Comparison of ENCODE assay signal across 19 cellular contexts in the genomic region with DNA sequence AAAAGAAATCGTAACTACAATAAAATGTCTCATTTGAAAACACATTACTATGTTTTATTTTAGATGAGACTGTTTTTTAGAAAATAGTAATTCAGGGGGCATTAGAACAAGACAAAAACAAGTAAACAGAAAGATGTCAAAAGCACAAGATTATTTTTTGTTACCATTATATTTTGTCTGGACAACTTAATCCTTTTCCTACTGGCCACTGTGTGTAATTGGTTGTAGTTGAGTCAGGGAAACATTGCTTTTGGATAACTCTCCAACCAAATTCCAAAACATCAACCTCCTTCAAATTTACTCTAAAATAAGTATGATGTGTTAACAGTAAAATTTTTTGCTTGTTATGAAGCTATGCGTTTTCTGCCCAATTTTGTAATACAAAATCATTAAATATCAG. TPM values are rescaled to one million over a fixed set of nuclear protein-coding genes. Genes with fewer than 3 reads are reported as not detected.
DNase-seq lines count a peak whose midpoint lies in the region; ATAC-seq and TF ChIP-seq lines count a peak whose summit lies in the region.
"Had no signal": no experiment of that assay in that cellular context is flagged by ENCODE, and none has a peak within 500 bp of the region (broad histone marks: within the 10 kb centered on the region; RNA-seq: fewer than 3 reads in every experiment).

No MANE protein-coding gene starts in this region.

- H3K36me3 ChIP-seq in SK-N-MC (ENCODE audit: insufficient read depth, low read length) (no peaks in the 10 kb centered on the region), neural progenitor cell (no peaks in the 10 kb centered on the region)
- H3K36me3 ChIP-seq: BLaER1 treated with 17β-estradiol and CSF1 and Interleukin-3, amounts not matched to agents 10 nM and 100 nM had no signal

- no peaks in the 10 kb centered on the region for H3K79me2 ChIP-seq in neural progenitor cell (ENCODE audit: low read depth)

- H3K9ac ChIP-seq in SK-N-MC (ENCODE audit: insufficient read length) (peak overlapping the region; percentile 82), neural progenitor cell (no peak overlapping the region)
- H3K9ac ChIP-seq: BLaER1 treated with 17β-estradiol and CSF1 and Interleukin-3, amounts not matched to agents 10 nM and 100 nM; KMS-11 had no signal

- H3K4me1 Mint-ChIP-seq in neural progenitor cell = peaks cover 34% of the 10 kb centered on the region
- H3K4me1 Mint-ChIP-seq: B cell had no signal

- H3K4me1 ChIP-seq in neural progenitor cell = peaks cover 27% of the 10 kb centered on the region

- ATAC-seq in HG03175 (IDR thresholded peaks at IDR 0.05; ENCODE audit: unreplicated experiment) = no peak
- no peak for ATAC-seq in HG02840 (IDR thresholded peaks at IDR 0.05; ENCODE audit: low FRiP score, unreplicated experiment)
- ATAC-seq: A549; CD8-positive, alpha-beta T cell; HCT116 had no signal

- no peaks in the 10 kb centered on the region for H4K20me1 ChIP-seq in neural progenitor cell (ENCODE audit: low read depth)
- H4K20me1 ChIP-seq: BLaER1 treated with 17β-estradiol and CSF1 and Interleukin-3, amounts not matched to agents 10 nM and 100 nM had no signal

- H3K9me3 Mint-ChIP-seq in neural progenitor cell = no peaks in the 10 kb centered on the region
- H3K9me3 Mint-ChIP-seq: CD8-positive, alpha-beta T cell had no signal

- H3K27ac Mint-ChIP-seq in neural progenitor cell = no peak overlapping the region
- H3K27ac Mint-ChIP-seq: B cell; CD8-positive, alpha-beta T cell had no signal

- no peak for DNase-seq in SK-N-MC (ENCODE audit: low read depth, low spot score)
- no peak for DNase-seq in fibroblast of villous mesenchyme (ENCODE audit: low read depth)
- DNase-seq in neural progenitor cell (ENCODE audit: low spot score) = no peak
- DNase-seq in HK-2 (ENCODE audit: unreplicated experiment) = no peak
- DNase-seq in A172 (ENCODE audit: low spot score) = no peak
- DNase-seq: Calu3; CD8-positive, alpha-beta T cell; DMS 273 treated with DMSO at 0.1 percent for 48 hours; DMS53; GOT3; H7 had no signal

- H3K4me3 Mint-ChIP-seq in neural progenitor cell = no peak overlapping the region
- H3K4me3 Mint-ChIP-seq: B cell; CD8-positive, alpha-beta T cell had no signal

- peaks cover 18% of the 10 kb centered on the region for H3F3A ChIP-seq in neural progenitor cell (ENCODE audit: low read depth)

- peak; percentile 6 for TF ChIP-seq CTCF in fibroblast of villous mesenchyme (IDR thresholded peaks at IDR 0.05; ENCODE audit: insufficient read depth, low read depth, low read length)
- TF ChIP-seq CTCF in neural progenitor cell (IDR thresholded peaks at IDR 0.05) = peak; percentile 6

- H3K27ac ChIP-seq in SK-N-MC (peak overlapping the region; percentile 99), neural progenitor cell (no peak overlapping the region)
- H3K27ac ChIP-seq: A549; BLaER1 treated with 17β-estradiol and CSF1 and Interleukin-3, amounts not matched to agents 10 nM and 100 nM; HL-60; KMS-11 had no signal

- H2AFZ ChIP-seq in neural progenitor cell (replicated peaks) = no peak overlapping the region

- no peaks in the 10 kb centered on the region for H3K36me3 Mint-ChIP-seq in neural progenitor cell
- H3K36me3 Mint-ChIP-seq: CD8-positive, alpha-beta T cell had no signal

- peaks cover 38% of the 10 kb centered on the region for H3K27me3 ChIP-seq in neural progenitor cell

- peaks cover 32% of the 10 kb centered on the region for H3K27me3 Mint-ChIP-seq in neural progenitor cell (ENCODE audit: insufficient read depth, low read depth)

- H3K9me3 ChIP-seq in SK-N-MC (ENCODE audit: low read depth, low read length) (no peaks in the 10 kb centered on the region), neural progenitor cell (ENCODE audit: low read depth) (no peaks in the 10 kb centered on the region)
- H3K9me3 ChIP-seq: A549 had no signal

- H3K4me2 ChIP-seq in neural progenitor cell = no peak overlapping the region
- H3K4me2 ChIP-seq: A549; BLaER1 treated with 17β-estradiol and CSF1 and Interleukin-3, amounts not matched to agents 10 nM and 100 nM; KMS-11 had no signal

- peak overlapping the region; percentile 74 for H3K4me3 ChIP-seq in SK-N-MC
- no peak overlapping the region for H3K4me3 ChIP-seq in fibroblast of villous mesenchyme (ENCODE audit: low read depth, low read length)
- H3K4me3 ChIP-seq in neural progenitor cell = no peak overlapping the region
- H3K4me3 ChIP-seq: A549; BLaER1 treated with 17β-estradiol and CSF1 and Interleukin-3, amounts not matched to agents 10 nM and 100 nM had no signal

RNA-seq across cellular contexts. Expression of a gene that starts 11.5 kb away (rescaled TPM):
- total RNA-seq in fibroblast of villous mesenchyme = 87.3 and 107 TPM in 2 replicates
- 10.7 and 14.7 TPM in 2 replicates for total RNA-seq in neural progenitor cell (ENCODE audit: low replicate concordance)
- total RNA-seq in A172 (2014; rRNA removed; shearing (Covaris generic)) = 29.0 and 30.1 TPM in 2 replicates
- total RNA-seq: B cell; CD8-positive, alpha-beta T cell had no signal
